In the genomic region with DNA sequence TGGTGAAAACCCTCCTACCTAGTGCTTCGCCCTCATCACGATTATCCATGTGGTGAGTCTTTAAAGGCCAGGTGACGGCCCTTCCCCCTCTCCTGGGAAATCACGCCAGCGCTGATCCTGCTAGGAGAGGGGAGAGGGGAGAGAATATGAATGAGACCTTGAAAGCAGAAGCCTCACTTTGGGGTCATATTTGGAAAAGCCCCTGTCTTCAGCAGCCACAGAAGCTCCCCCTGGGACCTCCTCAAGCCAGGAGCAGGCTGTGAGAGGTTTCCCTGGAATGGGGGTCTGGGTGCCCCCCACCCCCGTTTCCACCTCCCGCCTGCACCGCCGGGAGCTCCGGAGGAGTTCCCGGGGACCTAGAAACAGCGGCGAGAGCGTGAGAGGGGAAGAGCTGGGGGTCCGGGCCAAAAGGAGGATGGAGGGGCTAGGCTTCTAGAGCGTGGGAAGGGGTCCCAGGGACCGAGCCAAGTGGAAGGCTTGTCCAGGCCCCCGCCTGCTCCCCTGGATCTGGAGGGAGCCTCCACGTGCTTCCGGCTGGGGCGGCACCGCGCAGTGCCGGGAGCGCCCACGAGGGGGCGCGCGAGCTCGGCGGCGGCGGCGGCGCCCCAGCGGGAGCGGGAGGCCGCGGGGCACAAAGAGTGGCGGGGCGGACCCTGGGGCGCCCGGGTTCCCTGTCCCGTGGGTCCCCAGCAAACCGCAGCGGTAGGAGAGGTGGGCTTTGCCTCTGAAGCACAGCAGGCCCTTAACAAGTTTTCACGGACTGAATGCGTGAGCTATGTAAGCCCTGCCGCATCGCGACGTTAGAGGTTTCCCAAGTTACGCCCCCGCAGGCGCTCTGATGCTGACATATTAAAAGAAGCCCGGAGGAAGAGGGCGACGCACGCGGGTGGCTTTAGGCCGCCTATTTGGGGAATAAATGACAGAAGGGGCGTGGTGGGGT, we compare ENCODE assay signal across 1 cellular context.
TF ChIP-seq lines count a peak whose summit lies in the region.

No MANE protein-coding gene starts in this region.

TF ChIP-seq in K562, 482 proteins besides CTCF, POLR2A, EP300 and RAD21 (continued from another document and continues in another):
- TF ChIP-seq TFAM (CRISPR knock-in tag; conservative IDR thresholded peaks at IDR 0.05) (no peak), ZZZ3 (IDR thresholded peaks at IDR 0.05) (no peak), ZNF175 (CRISPR knock-in tag; IDR thresholded peaks at IDR 0.05; ENCODE audit: low read depth) (no peak), HNRNPUL1 (IDR thresholded peaks at IDR 0.05; ENCODE audit: low read length) (no peak), ZNF274 (IDR thresholded peaks at IDR 0.05; ENCODE audit: borderline replicate concordance, low read depth, low read length) (no peak), PPARD (CRISPR knock-in tag; IDR thresholded peaks at IDR 0.05) (no peak), GABPB1 (CRISPR knock-in tag; IDR thresholded peaks at IDR 0.05) (peak; percentile 91), ZNF165 (CRISPR knock-in tag; IDR thresholded peaks at IDR 0.05; ENCODE audit: borderline replicate concordance) (no peak), KLF16 (IDR thresholded peaks at IDR 0.05) (0 out of 2 replicates have a peak, but pooled peaks have one; percentile 28), NR2C2 (CRISPR knock-in tag; IDR thresholded peaks at IDR 0.05) (0 out of 2 replicates have a peak, but pooled peaks have one; percentile 21), NR2C2 (tag; IDR thresholded peaks at IDR 0.05) (no peak; the same call in 1 of the 2 replicates), ZNF253 (CRISPR knock-in tag; conservative IDR thresholded peaks at IDR 0.05) (no peak), ZHX1 (conservative IDR thresholded peaks at IDR 0.05; ENCODE audit: low read length) (no peak), ZNF778 (CRISPR knock-in tag; IDR thresholded peaks at IDR 0.05) (no peak), ZKSCAN8 (CRISPR knock-in tag; IDR thresholded peaks at IDR 0.05) (no peak), SRSF1 (IDR thresholded peaks at IDR 0.05; ENCODE audit: low read depth, low read length) (no peak), U2AF1 (optimal IDR thresholded peaks at IDR 0.05; ENCODE audit: low read depth, low read length) (no peak), EP400 (IDR thresholded peaks at IDR 0.05) (peak; percentile 77; the same call in 1 of the 2 replicates), VEZF1 (CRISPR knock-in tag; IDR thresholded peaks at IDR 0.05) (peak; percentile 69), ZNF277 (CRISPR knock-in tag; IDR thresholded peaks at IDR 0.05; ENCODE audit: borderline replicate concordance) (no peak), TAF1 (IDR thresholded peaks at IDR 0.05; ENCODE audit: control insufficient read depth, extremely low read depth, insufficient read depth, low read length, severe bottlenecking) (peak; percentile 21), U2AF2 (optimal IDR thresholded peaks at IDR 0.05; ENCODE audit: low read depth, low read length) (no peak), YBX1 (IDR thresholded peaks at IDR 0.05) (no peak), ESRRA (IDR thresholded peaks at IDR 0.05; ENCODE audit: borderline replicate concordance, low read depth) (peak; percentile 56; the same call in 1 of the 2 replicates), RFX7 (CRISPR knock-in tag; IDR thresholded peaks at IDR 0.05) (no peak), PHTF2 (CRISPR knock-in tag; IDR thresholded peaks at IDR 0.05) (no peak), ZNF3 (CRISPR knock-in tag; IDR thresholded peaks at IDR 0.05) (no peak), HINFP (tag; conservative IDR thresholded peaks at IDR 0.05; ENCODE audit: low read depth) (no peak), ILF3 (IDR thresholded peaks at IDR 0.05; ENCODE audit: borderline replicate concordance) (0 out of 2 replicates have a peak, but pooled peaks have one; percentile 38), MEIS2 (IDR thresholded peaks at IDR 0.05; ENCODE audit: partially characterized antibody) (no peak), ZNF583 (CRISPR knock-in tag; IDR thresholded peaks at IDR 0.05) (peak; percentile 36; the same call in 1 of the 2 replicates), STAG1 (CRISPR knock-in tag; IDR thresholded peaks at IDR 0.05; ENCODE audit: borderline replicate concordance) (no peak), MXD1 (CRISPR knock-in tag; IDR thresholded peaks at IDR 0.05; ENCODE audit: borderline replicate concordance, poor library complexity, severe bottlenecking) (peak; percentile 51), ARHGAP35 (IDR thresholded peaks at IDR 0.05; ENCODE audit: partially characterized antibody) (no peak)
- TF ChIP-seq, protein P1, sequence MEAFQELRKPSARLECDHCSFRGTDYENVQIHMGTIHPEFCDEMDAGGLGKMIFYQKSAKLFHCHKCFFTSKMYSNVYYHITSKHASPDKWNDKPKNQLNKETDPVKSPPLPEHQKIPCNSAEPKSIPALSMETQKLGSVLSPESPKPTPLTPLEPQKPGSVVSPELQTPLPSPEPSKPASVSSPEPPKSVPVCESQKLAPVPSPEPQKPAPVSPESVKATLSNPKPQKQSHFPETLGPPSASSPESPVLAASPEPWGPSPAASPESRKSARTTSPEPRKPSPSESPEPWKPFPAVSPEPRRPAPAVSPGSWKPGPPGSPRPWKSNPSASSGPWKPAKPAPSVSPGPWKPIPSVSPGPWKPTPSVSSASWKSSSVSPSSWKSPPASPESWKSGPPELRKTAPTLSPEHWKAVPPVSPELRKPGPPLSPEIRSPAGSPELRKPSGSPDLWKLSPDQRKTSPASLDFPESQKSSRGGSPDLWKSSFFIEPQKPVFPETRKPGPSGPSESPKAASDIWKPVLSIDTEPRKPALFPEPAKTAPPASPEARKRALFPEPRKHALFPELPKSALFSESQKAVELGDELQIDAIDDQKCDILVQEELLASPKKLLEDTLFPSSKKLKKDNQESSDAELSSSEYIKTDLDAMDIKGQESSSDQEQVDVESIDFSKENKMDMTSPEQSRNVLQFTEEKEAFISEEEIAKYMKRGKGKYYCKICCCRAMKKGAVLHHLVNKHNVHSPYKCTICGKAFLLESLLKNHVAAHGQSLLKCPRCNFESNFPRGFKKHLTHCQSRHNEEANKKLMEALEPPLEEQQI (IDR thresholded peaks at IDR 0.05) = no peak
- TF ChIP-seq, protein P2, sequence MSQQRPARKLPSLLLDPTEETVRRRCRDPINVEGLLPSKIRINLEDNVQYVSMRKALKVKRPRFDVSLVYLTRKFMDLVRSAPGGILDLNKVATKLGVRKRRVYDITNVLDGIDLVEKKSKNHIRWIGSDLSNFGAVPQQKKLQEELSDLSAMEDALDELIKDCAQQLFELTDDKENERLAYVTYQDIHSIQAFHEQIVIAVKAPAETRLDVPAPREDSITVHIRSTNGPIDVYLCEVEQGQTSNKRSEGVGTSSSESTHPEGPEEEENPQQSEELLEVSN (IDR thresholded peaks at IDR 0.05; ENCODE audit: borderline replicate concordance in 1 of 2, extremely low read depth in 1 of 2, insufficient read depth in 1 of 2, insufficient read length in 1 of 2, low read depth in 1 of 2, low read length in 1 of 2, poor library complexity in 1 of 2, severe bottlenecking in 1 of 2) = peak; percentile 99
- TF ChIP-seq, protein P3, sequence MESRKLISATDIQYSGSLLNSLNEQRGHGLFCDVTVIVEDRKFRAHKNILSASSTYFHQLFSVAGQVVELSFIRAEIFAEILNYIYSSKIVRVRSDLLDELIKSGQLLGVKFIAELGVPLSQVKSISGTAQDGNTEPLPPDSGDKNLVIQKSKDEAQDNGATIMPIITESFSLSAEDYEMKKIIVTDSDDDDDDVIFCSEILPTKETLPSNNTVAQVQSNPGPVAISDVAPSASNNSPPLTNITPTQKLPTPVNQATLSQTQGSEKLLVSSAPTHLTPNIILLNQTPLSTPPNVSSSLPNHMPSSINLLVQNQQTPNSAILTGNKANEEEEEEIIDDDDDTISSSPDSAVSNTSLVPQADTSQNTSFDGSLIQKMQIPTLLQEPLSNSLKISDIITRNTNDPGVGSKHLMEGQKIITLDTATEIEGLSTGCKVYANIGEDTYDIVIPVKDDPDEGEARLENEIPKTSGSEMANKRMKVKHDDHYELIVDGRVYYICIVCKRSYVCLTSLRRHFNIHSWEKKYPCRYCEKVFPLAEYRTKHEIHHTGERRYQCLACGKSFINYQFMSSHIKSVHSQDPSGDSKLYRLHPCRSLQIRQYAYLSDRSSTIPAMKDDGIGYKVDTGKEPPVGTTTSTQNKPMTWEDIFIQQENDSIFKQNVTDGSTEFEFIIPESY (CRISPR knock-in tag; IDR thresholded peaks at IDR 0.05) = peak; percentile 55; the same call in 1 of the 2 replicates
- TF ChIP-seq, protein P4, sequence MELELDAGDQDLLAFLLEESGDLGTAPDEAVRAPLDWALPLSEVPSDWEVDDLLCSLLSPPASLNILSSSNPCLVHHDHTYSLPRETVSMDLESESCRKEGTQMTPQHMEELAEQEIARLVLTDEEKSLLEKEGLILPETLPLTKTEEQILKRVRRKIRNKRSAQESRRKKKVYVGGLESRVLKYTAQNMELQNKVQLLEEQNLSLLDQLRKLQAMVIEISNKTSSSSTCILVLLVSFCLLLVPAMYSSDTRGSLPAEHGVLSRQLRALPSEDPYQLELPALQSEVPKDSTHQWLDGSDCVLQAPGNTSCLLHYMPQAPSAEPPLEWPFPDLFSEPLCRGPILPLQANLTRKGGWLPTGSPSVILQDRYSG (tag; conservative IDR thresholded peaks at IDR 0.05; ENCODE audit: low read depth) = no peak
- TF ChIP-seq, protein P5, sequence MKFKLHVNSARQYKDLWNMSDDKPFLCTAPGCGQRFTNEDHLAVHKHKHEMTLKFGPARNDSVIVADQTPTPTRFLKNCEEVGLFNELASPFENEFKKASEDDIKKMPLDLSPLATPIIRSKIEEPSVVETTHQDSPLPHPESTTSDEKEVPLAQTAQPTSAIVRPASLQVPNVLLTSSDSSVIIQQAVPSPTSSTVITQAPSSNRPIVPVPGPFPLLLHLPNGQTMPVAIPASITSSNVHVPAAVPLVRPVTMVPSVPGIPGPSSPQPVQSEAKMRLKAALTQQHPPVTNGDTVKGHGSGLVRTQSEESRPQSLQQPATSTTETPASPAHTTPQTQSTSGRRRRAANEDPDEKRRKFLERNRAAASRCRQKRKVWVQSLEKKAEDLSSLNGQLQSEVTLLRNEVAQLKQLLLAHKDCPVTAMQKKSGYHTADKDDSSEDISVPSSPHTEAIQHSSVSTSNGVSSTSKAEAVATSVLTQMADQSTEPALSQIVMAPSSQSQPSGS (CRISPR knock-in tag; IDR thresholded peaks at IDR 0.05) = no peak
